Comparison of ENCODE assay signal across 7 cellular contexts in genomic region chr4:5247061-5247460, GRCh38.
DNase-seq lines count a peak whose midpoint lies in the region; ATAC-seq, FAIRE-seq and TF ChIP-seq lines count a peak whose summit lies in the region.
"Not testable (repeated sequence)": the region's sequence is repeated elsewhere in the genome, so short reads cannot be mapped to it uniquely, and the experiment has no call there.

No MANE protein-coding gene starts in this region.

- not testable (repeated sequence) for TF ChIP-seq CTCF in A549 (IDR thresholded peaks at IDR 0.05)

- POLR2A ChIA-PET in A549 (lab: Yijun Ruan, JAX); T-cell (lab: Charles Lee); activated CD8-positive, alpha-beta T cell treated with anti-CD3 and anti-CD28 coated beads, Interleukin-2, amount 10 ng/mL, durations not matched to agents 7 days and 5 days (lab: Charles Lee); naive thymus-derived CD4-positive, alpha-beta T cell (lab: Charles Lee): not testable (repeated sequence)

- TF ChIP-seq RAD21 in A549 (conservative IDR thresholded peaks at IDR 0.05 in 1 of 2, IDR thresholded peaks at IDR 0.05 in 1 of 2) = not testable (repeated sequence)

- not testable (repeated sequence) for H3K36me3 ChIP-seq in naive thymus-derived CD4-positive, alpha-beta T cell (ENCODE audit: control insufficient read depth in 2 of 3, insufficient read depth in 3 of 3, low read length in 3 of 3)

- not testable (repeated sequence) for ATAC-seq in A549; T-cell (replicated peaks in 1 of 4); activated CD8-positive, alpha-beta T cell treated with anti-CD3 and anti-CD28 coated beads, Interleukin-2, amount 10 ng/mL, durations not matched to agents 7 days and 5 days; naive thymus-derived CD4-positive, alpha-beta T cell

- not testable (repeated sequence) for H3K9me3 ChIP-seq in A549; naive thymus-derived CD4-positive, alpha-beta T cell (ENCODE audit: control insufficient read depth in 2 of 3, low read length in 3 of 3)

- not testable (repeated sequence) for H3K36me3 Mint-ChIP-seq in T-cell; activated CD8-positive, alpha-beta T cell treated with anti-CD3 and anti-CD28 coated beads, Interleukin-2, amount 10 ng/mL, durations not matched to agents 7 days and 5 days (ENCODE audit: low read depth); naive thymus-derived CD4-positive, alpha-beta T cell

- intact Hi-C loops in naive thymus-derived CD4-positive, alpha-beta T cell (cut with micrococcal nuclease) = not testable (repeated sequence)

- H3K4me2 ChIP-seq in A549 = peak overlapping the region; percentile 42; the same call in 1 of the 3 replicates

- CTCF ChIA-PET in A549 (lab: Yijun Ruan, JAX); T-cell (lab: Charles Lee); activated CD8-positive, alpha-beta T cell treated with anti-CD3 and anti-CD28 coated beads, Interleukin-2, amount 10 ng/mL, durations not matched to agents 7 days and 5 days (lab: Charles Lee); naive thymus-derived CD4-positive, alpha-beta T cell (lab: Charles Lee): not testable (repeated sequence)

- not testable (repeated sequence) for TF ChIP-seq POLR2A in A549 (IDR thresholded peaks at IDR 0.05; ENCODE audit: low read length)

- not testable (repeated sequence) for H3K27ac Mint-ChIP-seq in T-cell; activated CD8-positive, alpha-beta T cell treated with anti-CD3 and anti-CD28 coated beads, Interleukin-2, amount 10 ng/mL, durations not matched to agents 7 days and 5 days
- H3K27ac Mint-ChIP-seq in naive thymus-derived CD4-positive, alpha-beta T cell = peak overlapping the region in 5 of 9 donors; percentile 20 to 84 (median 56)

- not testable (repeated sequence) for DNase-seq in A549 (ENCODE audit: low read depth in 1 of 2, low spot score in 1 of 2)
- DNase-seq in Jurkat, Clone E6-1 (ENCODE audit: low read depth, low spot score) = peak; percentile 34
- DNase-seq in T-cell = peak in 21 of 34 experiments; percentile 0 to 43 (median 11)
- DNase-seq in activated CD4-positive, alpha-beta T cell treated with anti-CD3 and anti-CD28 coated beads for 48 hours = peak; percentile 9
- DNase-seq in activated CD8-positive, alpha-beta T cell treated with anti-CD3 and anti-CD28 coated beads, Interleukin-2, amount 10 ng/mL, durations not matched to agents 7 days and 5 days = peak; percentile 24
- DNase-seq in naive thymus-derived CD4-positive, alpha-beta T cell = peak in 7 of 9 donors; percentile 13 to 44 (median 23)
- DNase-seq in stimulated activated CD4-positive, alpha-beta T cell treated with anti-CD3 and anti-CD28 coated beads, Interleukin-4, amount 100 ng/mL, for 1 hour = peak; percentile 4

- not testable (repeated sequence) for H3K4me3 ChIP-seq in A549; Jurkat, Clone E6-1 (ENCODE audit: low read length); naive thymus-derived CD4-positive, alpha-beta T cell (ENCODE audit: low read length)

- WGBS in A549 (ENCODE audit: missing lambda C conversion rate) = 32% methylated on average over 5 of the region's 7 CpGs

- not testable (repeated sequence) for TF ChIP-seq EP300 in A549 (IDR thresholded peaks at IDR 0.05)

- H3K27me3 ChIP-seq in naive thymus-derived CD4-positive, alpha-beta T cell (ENCODE audit: control insufficient read depth in 2 of 2, insufficient read depth in 2 of 2, low read length in 2 of 2) = not testable (repeated sequence)

- not testable (repeated sequence) for H3K27me3 Mint-ChIP-seq in T-cell; activated CD8-positive, alpha-beta T cell treated with anti-CD3 and anti-CD28 coated beads, Interleukin-2, amount 10 ng/mL, durations not matched to agents 7 days and 5 days (ENCODE audit: low read depth); naive thymus-derived CD4-positive, alpha-beta T cell

- H3K4me1 ChIP-seq in A549; naive thymus-derived CD4-positive, alpha-beta T cell (ENCODE audit: control insufficient read depth in 2 of 2, insufficient read depth in 2 of 2, low read length in 2 of 2): not testable (repeated sequence)

- H3K4me1 Mint-ChIP-seq in T-cell = peaks cover 0 to 18% (median 13%) of the 10 kb centered on the region in 3 donors
- not testable (repeated sequence) for H3K4me1 Mint-ChIP-seq in activated CD8-positive, alpha-beta T cell treated with anti-CD3 and anti-CD28 coated beads, Interleukin-2, amount 10 ng/mL, durations not matched to agents 7 days and 5 days (ENCODE audit: low read depth)
- peaks cover 0 to 30% (median 23%) of the 10 kb centered on the region in 7 donors for H3K4me1 Mint-ChIP-seq in naive thymus-derived CD4-positive, alpha-beta T cell

- not testable (repeated sequence) for H3K27ac ChIP-seq in A549; naive thymus-derived CD4-positive, alpha-beta T cell (ENCODE audit: low read depth, low read length)

- not testable (repeated sequence) for H3K9me3 Mint-ChIP-seq in T-cell; activated CD8-positive, alpha-beta T cell treated with anti-CD3 and anti-CD28 coated beads, Interleukin-2, amount 10 ng/mL, durations not matched to agents 7 days and 5 days (ENCODE audit: insufficient read depth)
- H3K9me3 Mint-ChIP-seq in naive thymus-derived CD4-positive, alpha-beta T cell = peaks cover 0 to 18% (median 6%) of the 10 kb centered on the region in 11 donors

- peak overlapping the region in 1 of 3 donors; percentile 56 for H3K4me3 Mint-ChIP-seq in T-cell
- H3K4me3 Mint-ChIP-seq in activated CD8-positive, alpha-beta T cell treated with anti-CD3 and anti-CD28 coated beads, Interleukin-2, amount 10 ng/mL, durations not matched to agents 7 days and 5 days = not testable (repeated sequence)
- H3K4me3 Mint-ChIP-seq in naive thymus-derived CD4-positive, alpha-beta T cell = peak overlapping the region in 8 of 10 donors; percentile 45 to 75 (median 60)

- FAIRE-seq in A549 (lab: Jason Lieb, UNC) = not testable (repeated sequence)
